1 cellular context compared by ENCODE assay signal in the genomic region with DNA sequence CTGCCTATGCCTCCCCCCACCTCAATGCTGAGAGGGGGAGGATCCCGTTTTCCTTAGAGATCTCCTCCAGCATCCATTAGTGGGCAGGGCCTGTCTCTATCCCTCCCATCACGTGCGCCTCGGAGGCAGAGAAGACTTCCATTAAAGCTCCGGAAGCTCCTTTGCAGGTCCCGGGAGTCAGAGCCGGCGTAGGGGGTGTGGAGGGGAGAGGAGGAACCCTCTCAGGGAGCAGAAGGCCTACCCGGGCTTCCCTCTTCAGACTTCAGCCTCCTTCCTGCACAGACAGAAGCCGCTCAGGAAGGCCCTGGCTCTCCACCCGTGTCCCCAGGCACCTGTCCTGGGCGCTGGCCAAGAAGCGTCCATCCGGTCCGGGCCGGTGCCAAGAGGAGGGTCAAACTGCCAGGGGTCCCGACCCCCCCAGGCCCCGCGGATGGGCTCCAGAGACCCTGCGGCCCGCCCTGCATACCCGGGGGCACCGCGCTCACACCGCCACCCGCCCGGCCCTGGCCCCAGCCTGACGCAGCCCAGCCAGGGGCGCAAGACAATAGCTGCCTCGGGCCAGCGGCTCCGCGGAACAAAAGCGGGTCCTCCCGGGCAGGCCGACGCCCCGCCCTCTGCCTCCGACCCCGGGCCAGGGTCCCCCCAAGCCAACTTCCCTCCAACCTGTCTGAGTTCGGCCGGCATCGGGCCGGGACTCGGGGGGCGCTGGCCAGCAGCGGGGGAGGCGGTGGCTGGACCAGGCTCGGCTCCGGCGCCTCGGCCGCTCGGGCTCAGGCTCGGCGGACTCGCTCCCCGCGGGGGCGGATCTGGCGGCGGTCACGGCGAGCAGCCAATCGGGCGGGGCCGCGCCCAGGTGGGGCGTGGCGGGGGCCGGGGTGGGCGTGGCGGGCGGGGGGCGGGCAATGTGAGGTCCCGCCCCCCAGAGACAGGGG.
TF ChIP-seq lines count a peak whose summit lies in the region.

No MANE protein-coding gene starts in this region.

TF ChIP-seq in K562, 482 proteins besides CTCF, POLR2A, EP300 and RAD21 (continued from another document):
- no peak for TF ChIP-seq HINFP (tag; conservative IDR thresholded peaks at IDR 0.05; ENCODE audit: low read depth)
- TF ChIP-seq MYC (IDR thresholded peaks at IDR 0.05; ENCODE audit: low read depth, low read length): peak; percentile 53
- no peak for TF ChIP-seq MYC (CRISPR knock-in tag; IDR thresholded peaks at IDR 0.05; ENCODE audit: borderline replicate concordance, low read depth)
- TF ChIP-seq PCBP1 (IDR thresholded peaks at IDR 0.05; ENCODE audit: low read depth, low read length, poor library complexity, severe bottlenecking): peak; percentile 91
- TF ChIP-seq ESRRA (IDR thresholded peaks at IDR 0.05; ENCODE audit: borderline replicate concordance, low read depth): peak; percentile 45
